In the genomic region with DNA sequence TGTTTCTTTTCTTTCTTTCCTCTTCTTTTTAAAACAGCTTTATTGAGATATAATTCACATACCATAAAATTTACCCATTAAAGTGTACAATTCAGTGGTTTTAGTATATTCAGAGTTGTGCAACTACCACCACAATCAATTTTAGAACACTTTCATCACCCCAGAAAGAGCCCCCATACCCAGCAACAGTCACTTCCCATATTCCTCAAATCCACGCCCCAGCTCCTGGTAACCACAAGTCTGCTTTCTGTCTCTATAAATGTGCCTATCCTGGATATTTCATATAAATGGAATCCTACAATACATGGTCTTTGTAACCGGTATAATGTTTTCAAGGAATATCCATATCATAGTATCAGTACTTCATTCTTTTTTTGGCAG, we compare ENCODE assay signal across 1 cellular context.
TF ChIP-seq lines count a peak whose summit lies in the region.

No MANE protein-coding gene starts in this region.

TF ChIP-seq in GM12878, 131 proteins besides CTCF, POLR2A, EP300 and RAD21:
- no peak for TF ChIP-seq TCF3 (IDR thresholded peaks at IDR 0.05; ENCODE audit: borderline replicate concordance, insufficient read depth, low read depth, low read length)
- no peak for TF ChIP-seq ZNF207 (IDR thresholded peaks at IDR 0.05; ENCODE audit: borderline replicate concordance)
- TF ChIP-seq SUPT20H (IDR thresholded peaks at IDR 0.05; ENCODE audit: borderline replicate concordance, control insufficient read depth, low read depth, low read length), result no peak
- no peak for TF ChIP-seq MYC (IDR thresholded peaks at IDR 0.05; ENCODE audit: insufficient read depth, insufficient read length, insufficient replicate concordance, low read length, severe bottlenecking)
- no peak for TF ChIP-seq SUZ12 (IDR thresholded peaks at IDR 0.05; ENCODE audit: unreplicated experiment)
- TF ChIP-seq DPF2 (IDR thresholded peaks at IDR 0.05), result no peak
- no peak for TF ChIP-seq CBX3 (IDR thresholded peaks at IDR 0.05; ENCODE audit: borderline replicate concordance, low read depth)
- no peak for TF ChIP-seq HDAC6 (IDR thresholded peaks at IDR 0.05; ENCODE audit: unreplicated experiment)
- no peak for TF ChIP-seq EZH2 (IDR thresholded peaks at IDR 0.05; ENCODE audit: borderline replicate concordance, control insufficient read depth, low read depth, low read length)
- no peak for TF ChIP-seq IKZF2 (IDR thresholded peaks at IDR 0.05)
